8 cellular contexts compared by ENCODE assay signal in genomic region chr13:110711778-110712070, GRCh38. TPM values are rescaled to one million over a fixed set of nuclear protein-coding genes. Genes with fewer than 3 reads are reported as not detected.
A peak's percentile ranks its signal among the peaks of the same experiment; 100 is the strongest.
DNase-seq lines count a peak whose midpoint lies in the region; ATAC-seq, FAIRE-seq and TF ChIP-seq lines count a peak whose summit lies in the region.

No MANE protein-coding gene starts in this region.

- ATAC-seq in K562 (no peak), GM21360 (IDR thresholded peaks at IDR 0.05; ENCODE audit: unreplicated experiment) (no peak)

- TF ChIP-seq EP300 in K562 (IDR thresholded peaks at IDR 0.05; ENCODE audit: low read length) = no peak

- peak overlapping the region; percentile 87 for H3K4me2 ChIP-seq in K562 (ENCODE audit: insufficient read depth, low read length)

- H3K4me3 Mint-ChIP-seq in type B pancreatic cell = peak overlapping the region; percentile 99

- peaks cover 4% of the 10 kb centered on the region; the same call in 1 of the 2 replicates for H4K20me1 ChIP-seq in K562 (replicated peaks; ENCODE audit: control insufficient read depth, insufficient read depth, low read length)

- no peak for FAIRE-seq in K562 (lab: Jason Lieb, UNC)

- TF ChIP-seq POLR2A in K562 (conservative IDR thresholded peaks at IDR 0.05) (no peak), lower leg skin (IDR thresholded peaks at IDR 0.05) (no peak)

- no peaks in the 10 kb centered on the region for H3K9me3 Mint-ChIP-seq in type B pancreatic cell

- 2% methylated on average over 6 of the region's 6 CpGs for WGBS in K562 (ENCODE audit: insufficient coverage, low coverage, missing lambda C conversion rate)
- WGBS in lower leg skin, 2 donors = 2 to 3% methylated on average over 6 of the region's 6 CpGs

- no peaks in the 10 kb centered on the region for H3K36me3 ChIP-seq in K562 (ENCODE audit: control insufficient read depth, insufficient read depth, low read length)

- H3K79me2 ChIP-seq in K562 (ENCODE audit: control insufficient read depth, insufficient read depth, low read length) = peaks cover 36% of the 10 kb centered on the region

- no peaks in the 10 kb centered on the region for H3K27me3 ChIP-seq in K562 (ENCODE audit: control insufficient read depth in 2 of 2, insufficient read depth in 2 of 2, low read length in 2 of 2)

- peaks cover 5 to 24% of the 10 kb centered on the region in 2 experiments; a peak in 4 of 5 replicates for H3K4me1 ChIP-seq in K562 (replicated peaks in 1 of 2; ENCODE audit: control insufficient read depth in 2 of 2, insufficient read depth in 2 of 2, low read length in 2 of 2)

- TF ChIP-seq CTCF in C4-2B (conservative IDR thresholded peaks at IDR 0.05) = no peak
- no peak for TF ChIP-seq CTCF in K562 (IDR thresholded peaks at IDR 0.05 in 2 of 3, conservative IDR thresholded peaks at IDR 0.05 in 1 of 3; ENCODE audit: insufficient read depth in 2 of 3, low read depth in 1 of 3, low read length in 3 of 3)
- no peak for TF ChIP-seq CTCF in lower leg skin (IDR thresholded peaks at IDR 0.05)
- no peak for TF ChIP-seq CTCF in type B pancreatic cell (conservative IDR thresholded peaks at IDR 0.05)

- H3K27ac ChIP-seq in C4-2B (peak overlapping the region; percentile 92), K562 (ENCODE audit: extremely low read depth, low read depth, low read length) (peak overlapping the region; percentile 94)

- H3K9me3 ChIP-seq in K562 (replicated peaks; ENCODE audit: control insufficient read depth, insufficient read depth, low read depth, low read length) = no peaks in the 10 kb centered on the region

- H3K4me3 ChIP-seq in Jurkat, Clone E6-1 (ENCODE audit: low read length) = peak overlapping the region; percentile 88
- H3K4me3 ChIP-seq in K562 (peak overlapping the region; percentile 86), lower leg skin (ENCODE audit: low read depth, poor library complexity, severe bottlenecking) (peak overlapping the region; percentile 82)

- H3K4me1 Mint-ChIP-seq in type B pancreatic cell (ENCODE audit: unreplicated experiment) = peaks cover 11% of the 10 kb centered on the region

- peak overlapping the region; percentile 82 to 92; a peak in 3 of 4 replicates for H3K9ac ChIP-seq in K562 (ENCODE audit: insufficient read depth in 1 of 2, low read depth in 2 of 2, low read length in 2 of 2)

- POLR2A ChIA-PET in K562 (lab: Yijun Ruan, JAX) = interaction anchor here (0.6 to 1.1 kb wide), 3 partner anchors 110 to 692 kb away, joined by 3 to 5 read pairs (median 3); no protein-coding TSS in a partner anchor

- TSS peak; percentile 90 for BruUV-seq in K562 (replicated peaks; lab: Mats Ljungman, UMichigan)

- TF ChIP-seq RAD21 in K562 (CRISPR knock-in tag; conservative IDR thresholded peaks at IDR 0.05 in 1 of 2, IDR thresholded peaks at IDR 0.05 in 1 of 2) = no peak

- intact Hi-C loops in K562 (cut with micrococcal nuclease) (loop anchor here (2.0 to 10.0 kb wide), 4 partner anchors 103 to 257 kb away; partner anchors contain the start of gene ANKRD10), lower leg skin (cut with DNase I; ENCODE audit: low total_unique reads) (no loop called here)

- H3K27me3 Mint-ChIP-seq in type B pancreatic cell = peaks cover 7% of the 10 kb centered on the region

- CTCF ChIA-PET in K562 (lab: Yijun Ruan, JAX; ENCODE audit: low intra/inter-chr PET ratio) = no interaction called here

- no peak for DNase-seq in Jurkat, Clone E6-1 (ENCODE audit: low read depth, low spot score)
- DNase-seq in K562 (ENCODE audit: extremely low read depth in 1 of 4, low spot score in 3 of 4) = no peak
- no peak for DNase-seq in lower leg skin (ENCODE audit: low spot score in 2 of 2)
- no peak for DNase-seq in type B pancreatic cell (ENCODE audit: extremely low spot score, unreplicated experiment)
- no peak for DNase-seq in HCEC 1CT
- DNase-seq in inferior parietal cortex (ENCODE audit: extremely low spot score) = no peak

- in situ Hi-C loops in K562 (cut with MboI) = no loop called here

- no peaks in the 10 kb centered on the region for H3K36me3 Mint-ChIP-seq in type B pancreatic cell

- peaks cover 3% of the 10 kb centered on the region for H3K9me1 ChIP-seq in K562 (ENCODE audit: control insufficient read depth, insufficient read depth, low read length)

- peak overlapping the region; percentile 99 for H3K27ac Mint-ChIP-seq in type B pancreatic cell

- H2AFZ ChIP-seq in K562 (ENCODE audit: low read depth, low read length) = peak overlapping the region; percentile 78

TF ChIP-seq in K562, 482 proteins besides CTCF, POLR2A, EP300 and RAD21:
- TF ChIP-seq ZBED1 (IDR thresholded peaks at IDR 0.05) (no peak), POLR2H (tag; IDR thresholded peaks at IDR 0.05; ENCODE audit: low read depth) (peak; percentile 8; the same call in 1 of the 2 replicates)

RNA-seq across cellular contexts. Expression of gene ING1, which starts 1.8 kb away (rescaled TPM):
- 20.3 TPM for polyA plus RNA-seq in Jurkat, Clone E6-1 (2012; ENCODE audit: insufficient read depth, insufficient read length)
- total RNA-seq in K562 (2011; cell fraction: chromatin; rRNA removed; ENCODE audit: low replicate concordance) = 8.3 and 11.8 TPM in 2 replicates
- total RNA-seq in K562 (2011; cell fraction: nucleolus; rRNA removed) = 14.5 and 21.3 TPM in 2 replicates
- total RNA-seq in K562 (2011; cell fraction: nucleoplasm; rRNA removed) = 10.2 and 11.3 TPM in 2 replicates
- total RNA-seq in K562 (2014; rRNA removed) (19.2 and 20.1 TPM in 2 replicates), K562 (2014; rRNA removed; fragmentation: Illumina TruSeq; extraction: Trizol) (3.9 and 4.2 TPM in 2 replicates), K562 (2015; rRNA removed; fragmentation: Illumina TruSeq; extraction: Trizol) (8.2 and 9.1 TPM in 2 replicates), K562 (2021) (14.0 and 14.3 TPM in 2 replicates), lower leg skin (10 to 100 TPM; 10.6 to 26.1 (median 13.7) TPM), type B pancreatic cell (ENCODE audit: low replicate concordance) (17.8 and 18.0 TPM in 2 replicates)
- polyA plus RNA-seq in K562 (2011; rRNA removed) (9.6 and 9.7 TPM in 2 replicates), K562 (2014; fragmentation: Illumina TruSeq; extraction: Trizol) (7.5 and 9.8 TPM in 2 replicates), K562 (2014; fragmentation: Nextera tagmentation; extraction: Ambion mirVana) (1 to 10 TPM; 1.0 to 1.1 TPM), K562 (2014; rRNA removed) (16.2 and 16.4 TPM in 2 replicates)
- polyA plus RNA-seq in K562 (2011; cell fraction: cytosol; rRNA removed) = 14.2 and 24.3 TPM in 2 replicates
- 11.6 and 21.2 TPM in 2 replicates for polyA plus RNA-seq in K562 (2011; cell fraction: nucleus; rRNA removed)
- polyA plus RNA-seq in K562 (2012) = 11.0 and 14.4 TPM in 2 replicates
- 6.4 and 7.7 TPM in 2 replicates for polyA minus RNA-seq in K562 (2011; rRNA and poly(A)+ RNA removed)
- 14.8 and 19.7 TPM in 2 replicates for polyA minus RNA-seq in K562 (2011; cell fraction: cytosol; rRNA and poly(A)+ RNA removed)
- 5.9 and 8.4 TPM in 2 replicates for polyA minus RNA-seq in K562 (2011; cell fraction: nucleus; rRNA and poly(A)+ RNA removed)

RNA-seq across cellular contexts. Expression of gene CARS2, which starts 5.8 kb away (rescaled TPM):
- 62.0 TPM for polyA plus RNA-seq in Jurkat, Clone E6-1 (2012; ENCODE audit: insufficient read depth, insufficient read length)
- total RNA-seq in K562 (2011; cell fraction: chromatin; rRNA removed; ENCODE audit: low replicate concordance) = 95.3 and 139 TPM in 2 replicates
- 74.1 and 84.2 TPM in 2 replicates for total RNA-seq in K562 (2011; cell fraction: nucleolus; rRNA removed)
- total RNA-seq in K562 (2011; cell fraction: nucleoplasm; rRNA removed) = 62.0 and 69.0 TPM in 2 replicates
- 37.4 and 42.9 TPM in 2 replicates for total RNA-seq in K562 (2014; rRNA removed)
- 18.2 and 20.3 TPM in 2 replicates for total RNA-seq in K562 (2014; rRNA removed; fragmentation: Illumina TruSeq; extraction: Trizol)
- 32.7 and 34.5 TPM in 2 replicates for total RNA-seq in K562 (2015; rRNA removed; fragmentation: Illumina TruSeq; extraction: Trizol)
- 29.9 and 30.5 TPM in 2 replicates for total RNA-seq in K562 (2021)
- polyA plus RNA-seq in K562 (2011; rRNA removed) = 31.6 and 32.9 TPM in 2 replicates
- 19.0 and 23.8 TPM in 2 replicates for polyA plus RNA-seq in K562 (2011; cell fraction: cytosol; rRNA removed)
- polyA plus RNA-seq in K562 (2011; cell fraction: nucleus; rRNA removed) = 147 and 176 TPM in 2 replicates
- polyA plus RNA-seq in K562 (2012) = 29.2 and 39.4 TPM in 2 replicates
- polyA plus RNA-seq in K562 (2014; fragmentation: Illumina TruSeq; extraction: Trizol) = 17.1 and 21.6 TPM in 2 replicates
- polyA plus RNA-seq in K562 (2014; fragmentation: Nextera tagmentation; extraction: Ambion mirVana) = 1 to 10 TPM; 1.7 TPM
- polyA plus RNA-seq in K562 (2014; rRNA removed) = 35.4 and 50.3 TPM in 2 replicates
- polyA minus RNA-seq in K562 (2011; rRNA and poly(A)+ RNA removed) = 23.7 and 24.5 TPM in 2 replicates
- 15.0 and 15.7 TPM in 2 replicates for polyA minus RNA-seq in K562 (2011; cell fraction: cytosol; rRNA and poly(A)+ RNA removed)
- 38.0 and 49.2 TPM in 2 replicates for polyA minus RNA-seq in K562 (2011; cell fraction: nucleus; rRNA and poly(A)+ RNA removed)
- total RNA-seq in lower leg skin = 10 to 100 TPM; 33.9 to 64.7 (median 51.8) TPM
- total RNA-seq in type B pancreatic cell (ENCODE audit: low replicate concordance) = 62.0 and 73.4 TPM in 2 replicates
